Comparison of ENCODE assay signal across 14 cellular contexts in genomic region chr3:122365073-122365472, GRCh38. TPM values are rescaled to one million over a fixed set of nuclear protein-coding genes. Genes with fewer than 3 reads are reported as not detected.
DNase-seq lines count a peak whose midpoint lies in the region; ATAC-seq and TF ChIP-seq lines count a peak whose summit lies in the region.
"Had no signal": no experiment of that assay in that cellular context is flagged by ENCODE, and none has a peak within 500 bp of the region (broad histone marks: within the 10 kb centered on the region; RNA-seq: fewer than 3 reads in every experiment).

No MANE protein-coding gene starts in this region.

- no peak for TF ChIP-seq EP300 in stomach (IDR thresholded peaks at IDR 0.05)

- intact Hi-C loops in stomach (cut with DNase I; ENCODE audit: low total_unique reads), result no loop called here
- intact Hi-C loops in heart left ventricle (cut with DNase I), result loop anchor here in 1 of 10 donors (10.0 kb wide), 1 partner anchor 820 kb away; the partner anchor contains the start of gene POLQ

- H3K36me3 ChIP-seq in stomach (peaks cover 7 to 88% (median 69%) of the 10 kb centered on the region in 4 donors), brain microvascular endothelial cell (replicated peaks) (peaks cover 10% of the 10 kb centered on the region), heart left ventricle (peaks cover 0 to 98% (median 79%) of the 10 kb centered on the region in 9 donors)

- no peak for DNase-seq in activated T-cell treated with anti-CD3 and anti-CD28 coated beads, Interleukin-2, amount 50 U/mL, for 24 hours
- DNase-seq in activated T-cell treated with anti-CD3 and anti-CD28 coated beads for 4 hours (no peak), stomach (no peak), brain microvascular endothelial cell (no peak), heart left ventricle (no peak)
- DNase-seq in activated CD4-positive, alpha-beta memory T cell treated with anti-CD3 and anti-CD28 coated beads, Interleukin-2, amount 10 ng/mL, durations not matched to agents 7 days and 5 days, result no peak
- DNase-seq: activated naive CD8-positive, alpha-beta T cell treated with anti-CD3 and anti-CD28 coated beads, Interleukin-2, amount 10 ng/mL, durations not matched to agents 7 days and 5 days; NCI-H2029 treated with DMSO at 0.1 percent for 48 hours; SK-N-SH; tibial artery had no signal

- peak overlapping the region in 4 of 5 donors; percentile 76 to 86 (median 77) for H3K27ac ChIP-seq in stomach
- H3K27ac ChIP-seq in brain microvascular endothelial cell, result no peak overlapping the region
- H3K27ac ChIP-seq in heart left ventricle, result no peak overlapping the region
- H3K27ac ChIP-seq: tibial artery had no signal

- TF ChIP-seq POLR2A in stomach (IDR thresholded peaks at IDR 0.05) (no peak), heart left ventricle (IDR thresholded peaks at IDR 0.05) (no peak)

- H3K9me3 ChIP-seq in stomach (no peaks in the 10 kb centered on the region), heart left ventricle (no peaks in the 10 kb centered on the region)
- H3K9me3 ChIP-seq: SK-N-SH, tibial artery had no signal

- H3K4me1 Mint-ChIP-seq in activated T-cell treated with anti-CD3 and anti-CD28 coated beads, Interleukin-2, amount 50 U/mL, for 24 hours (ENCODE audit: low read depth), result peaks cover 27% of the 10 kb centered on the region
- peaks cover 27% of the 10 kb centered on the region for H3K4me1 Mint-ChIP-seq in activated CD4-positive, alpha-beta memory T cell treated with anti-CD3 and anti-CD28 coated beads, Interleukin-2, amount 10 ng/mL, durations not matched to agents 7 days and 5 days

- TF ChIP-seq CTCF in stomach (IDR thresholded peaks at IDR 0.05), result no peak
- TF ChIP-seq CTCF in brain microvascular endothelial cell (IDR thresholded peaks at IDR 0.05; ENCODE audit: low read depth, low read length, missing control alignments), result no peak
- no peak for TF ChIP-seq CTCF in heart left ventricle (IDR thresholded peaks at IDR 0.05)

- peak; percentile 49 for ATAC-seq in HG02852 (IDR thresholded peaks at IDR 0.05; ENCODE audit: unreplicated experiment)
- ATAC-seq in GM21723 (IDR thresholded peaks at IDR 0.05; ENCODE audit: unreplicated experiment), result no peak
- no peak for ATAC-seq in heart left ventricle
- ATAC-seq: sciatic nerve had no signal

- peak overlapping the region; percentile 85 for H3K27ac Mint-ChIP-seq in activated T-cell treated with anti-CD3 and anti-CD28 coated beads, Interleukin-2, amount 50 U/mL, for 24 hours
- peak overlapping the region; percentile 60 for H3K27ac Mint-ChIP-seq in activated CD4-positive, alpha-beta memory T cell treated with anti-CD3 and anti-CD28 coated beads, Interleukin-2, amount 10 ng/mL, durations not matched to agents 7 days and 5 days
- H3K27ac Mint-ChIP-seq: activated naive CD8-positive, alpha-beta T cell treated with anti-CD3 and anti-CD28 coated beads, Interleukin-2, amount 10 ng/mL, durations not matched to agents 7 days and 5 days had no signal

- peaks cover 91% of the 10 kb centered on the region for H3K36me3 Mint-ChIP-seq in activated T-cell treated with anti-CD3 and anti-CD28 coated beads, Interleukin-2, amount 50 U/mL, for 24 hours (ENCODE audit: low read depth)
- peaks cover 40% of the 10 kb centered on the region for H3K36me3 Mint-ChIP-seq in activated CD4-positive, alpha-beta memory T cell treated with anti-CD3 and anti-CD28 coated beads, Interleukin-2, amount 10 ng/mL, durations not matched to agents 7 days and 5 days (ENCODE audit: low read depth)

- H3K4me1 ChIP-seq in stomach, result peaks cover 0 to 16% (median 11%) of the 10 kb centered on the region in 4 donors
- H3K4me1 ChIP-seq in heart left ventricle, result no peaks in the 10 kb centered on the region
- H3K4me1 ChIP-seq: tibial artery had no signal

- 67 to 80% (median 76%) methylated on average over 1 of the region's 1 CpG for WGBS in stomach, 5 donors
- 86 to 96% (median 94%) methylated on average over 1 of the region's 1 CpG for WGBS in heart left ventricle, 4 donors

- CTCF ChIA-PET in activated CD4-positive, alpha-beta memory T cell treated with anti-CD3 and anti-CD28 coated beads, Interleukin-2, amount 10 ng/mL, durations not matched to agents 7 days and 5 days (lab: Charles Lee), result interaction anchor here (3.2 kb wide), 1 partner anchor 19 kb away, joined by 14 read pairs; the partner anchor contains the start of gene FAM162A

- H3K27me3 ChIP-seq in stomach (no peaks in the 10 kb centered on the region), brain microvascular endothelial cell (replicated peaks) (no peaks in the 10 kb centered on the region), heart left ventricle (no peaks in the 10 kb centered on the region)
- H3K27me3 ChIP-seq: tibial artery had no signal

- POLR2A ChIA-PET in activated CD4-positive, alpha-beta memory T cell treated with anti-CD3 and anti-CD28 coated beads, Interleukin-2, amount 10 ng/mL, durations not matched to agents 7 days and 5 days (lab: Charles Lee), result interaction anchor here (1.0 to 1.7 kb wide), 2 partner anchors 19 to 21 kb away, joined by 3 to 9 read pairs; partner anchors contain the start of gene FAM162A

- no peak overlapping the region for H3K4me3 ChIP-seq in stomach
- no peak overlapping the region for H3K4me3 ChIP-seq in brain microvascular endothelial cell (ENCODE audit: low read depth, low read length)
- H3K4me3 ChIP-seq in heart left ventricle, result no peak overlapping the region
- H3K4me3 ChIP-seq: tibial artery had no signal

- no peaks in the 10 kb centered on the region for H3K9me3 Mint-ChIP-seq in activated T-cell treated with anti-CD3 and anti-CD28 coated beads, Interleukin-2, amount 50 U/mL, for 24 hours
- no peaks in the 10 kb centered on the region for H3K9me3 Mint-ChIP-seq in activated CD4-positive, alpha-beta memory T cell treated with anti-CD3 and anti-CD28 coated beads, Interleukin-2, amount 10 ng/mL, durations not matched to agents 7 days and 5 days
- H3K9me3 Mint-ChIP-seq: activated naive CD8-positive, alpha-beta T cell treated with anti-CD3 and anti-CD28 coated beads, Interleukin-2, amount 10 ng/mL, durations not matched to agents 7 days and 5 days had no signal

- H3K4me3 Mint-ChIP-seq in activated T-cell treated with anti-CD3 and anti-CD28 coated beads, Interleukin-2, amount 50 U/mL, for 24 hours, result peak overlapping the region; percentile 6
- H3K4me3 Mint-ChIP-seq in activated CD4-positive, alpha-beta memory T cell treated with anti-CD3 and anti-CD28 coated beads, Interleukin-2, amount 10 ng/mL, durations not matched to agents 7 days and 5 days, result no peak overlapping the region
- H3K4me3 Mint-ChIP-seq: activated naive CD8-positive, alpha-beta T cell treated with anti-CD3 and anti-CD28 coated beads, Interleukin-2, amount 10 ng/mL, durations not matched to agents 7 days and 5 days had no signal

- H3K27me3 Mint-ChIP-seq in activated T-cell treated with anti-CD3 and anti-CD28 coated beads, Interleukin-2, amount 50 U/mL, for 24 hours, result no peaks in the 10 kb centered on the region
- no peaks in the 10 kb centered on the region for H3K27me3 Mint-ChIP-seq in activated CD4-positive, alpha-beta memory T cell treated with anti-CD3 and anti-CD28 coated beads, Interleukin-2, amount 10 ng/mL, durations not matched to agents 7 days and 5 days
- H3K27me3 Mint-ChIP-seq: activated naive CD8-positive, alpha-beta T cell treated with anti-CD3 and anti-CD28 coated beads, Interleukin-2, amount 10 ng/mL, durations not matched to agents 7 days and 5 days had no signal

- in situ Hi-C loops in brain microvascular endothelial cell (cut with HindIII; ENCODE audit: low pct_ligation_motif_present, low sequenced_read_pairs), result no loop called here

RNA-seq across cellular contexts. Expression of gene MIX23, which starts 18.0 kb away (rescaled TPM):
- total RNA-seq in activated CD4-positive, alpha-beta memory T cell treated with anti-CD3 and anti-CD28 coated beads, Interleukin-2, amount 10 ng/mL, durations not matched to agents 7 days and 5 days, result 10 to 100 TPM; 29.0 to 35.1 TPM
- total RNA-seq in stomach (10 to 100 TPM in 3 of 5 donors, 1 to 10 TPM in 2; 3.5 to 44.3 (median 30.4) TPM), heart left ventricle (10 to 100 TPM; 15.1 to 37.6 (median 22.4) TPM)
- polyA plus RNA-seq in stomach (10 to 100 TPM; 30.5 to 35.6 (median 35.5) TPM), heart left ventricle (10 to 100 TPM; 44.9 to 73.8 TPM)

RNA-seq across cellular contexts. Expression of gene FAM162A, which starts 18.9 kb away (rescaled TPM):
- total RNA-seq in activated CD4-positive, alpha-beta memory T cell treated with anti-CD3 and anti-CD28 coated beads, Interleukin-2, amount 10 ng/mL, durations not matched to agents 7 days and 5 days, result 10 to 100 TPM; 74.5 to 77.5 TPM
- total RNA-seq in stomach (100 to 1,000 TPM in 1 of 5 donors, 10 to 100 TPM in 4; 21.0 to 137 (median 25.8) TPM), heart left ventricle (100 to 1,000 TPM in 6 of 9 donors, 10 to 100 TPM in 3; 46.7 to 135 (median 108) TPM)
- polyA plus RNA-seq in stomach (100 to 1,000 TPM in 1 of 3 donors, 10 to 100 TPM in 2; 69.0 to 102 (median 69.5) TPM), heart left ventricle (100 to 1,000 TPM; 109 to 269 TPM)

RNA-seq across cellular contexts. Expression of gene CSTA, which starts 40.0 kb away (rescaled TPM):
- total RNA-seq in activated CD4-positive, alpha-beta memory T cell treated with anti-CD3 and anti-CD28 coated beads, Interleukin-2, amount 10 ng/mL, durations not matched to agents 7 days and 5 days, result not detected
- 1 to 10 TPM in 1 of 5 donors, not detected in 4; 4.6 TPM for total RNA-seq in stomach
- 1,000 to 10,000 TPM in 1 of 3 donors, 10 to 100 TPM in 1, 1 to 10 TPM in 1; 8.8 to 1,479 (median 86.0) TPM for polyA plus RNA-seq in stomach
- total RNA-seq in heart left ventricle, result 1 to 10 TPM in 3 of 9 donors, under 1 TPM in 5, not detected in 1; 0.33 to 8.9 (median 0.86) TPM
- 1 to 10 TPM in 1 of 2 donors, under 1 TPM in 1; 0.95 to 3.0 TPM for polyA plus RNA-seq in heart left ventricle
- total RNA-seq: activated naive CD8-positive, alpha-beta T cell treated with anti-CD3 and anti-CD28 coated beads, Interleukin-2, amount 10 ng/mL, durations not matched to agents 7 days and 5 days; dermis microvascular lymphatic vessel endothelial cell had no signal
- polyA plus RNA-seq: SK-N-SH had no signal

RNA-seq across cellular contexts. Expression of gene WDR5B, which starts 50.8 kb away (rescaled TPM):
- 1 to 10 TPM; 5.5 to 5.7 TPM for total RNA-seq in activated CD4-positive, alpha-beta memory T cell treated with anti-CD3 and anti-CD28 coated beads, Interleukin-2, amount 10 ng/mL, durations not matched to agents 7 days and 5 days
- total RNA-seq in stomach (1 to 10 TPM in 2 of 5 donors, under 1 TPM in 2, not detected in 1; under 0.01 to 4.6 (median 1.0) TPM), heart left ventricle (1 to 10 TPM; 1.8 to 4.9 (median 2.9) TPM)
- polyA plus RNA-seq in stomach (1 to 10 TPM; 1.7 to 4.0 (median 1.9) TPM), heart left ventricle (1 to 10 TPM; 1.3 to 2.0 TPM)

Comparison
In these comparisons a context has a peak if more than half of its experiments do, and no peak if none do; other contexts are left out.
1. H3K27ac ChIP-seq: peak in stomach (4 of 5); none in brain microvascular endothelial cell (single experiment) and heart left ventricle (0 of 12).